In genomic region chr4:153223418-153223792, GRCh38 we compare ENCODE assay signal across 8 cellular contexts. TPM values are rescaled to one million over a fixed set of nuclear protein-coding genes. Genes with fewer than 3 reads are reported as not detected.
DNase-seq lines count a peak whose midpoint lies in the region; ATAC-seq and TF ChIP-seq lines count a peak whose summit lies in the region.

No MANE protein-coding gene starts in this region.

- peaks cover 21% of the 10 kb centered on the region for H3K4me1 ChIP-seq in psoas muscle

- no peak for TF ChIP-seq CTCF in RWPE1 (conservative IDR thresholded peaks at IDR 0.05; ENCODE audit: low read depth)
- no peak for TF ChIP-seq CTCF in fibroblast of the aortic adventitia (IDR thresholded peaks at IDR 0.05; ENCODE audit: insufficient read depth, low read length)
- no peak for TF ChIP-seq CTCF in psoas muscle (IDR thresholded peaks at IDR 0.05)

- CTCF ChIA-PET in RWPE1 (lab: Yijun Ruan, JAX) = no interaction called here

- ATAC-seq in GM19043 (IDR thresholded peaks at IDR 0.05; ENCODE audit: low read depth, unreplicated experiment) (peak; percentile 26), psoas muscle (peak in 3 of 4 donors; percentile 22 to 46 (median 24)), GM21526 (IDR thresholded peaks at IDR 0.05; ENCODE audit: low FRiP score, unreplicated experiment) (no peak)

- intact Hi-C loops in psoas muscle (cut with DNase I) = loop anchor here in 1 of 2 donors (10.0 kb wide), 1 partner anchor 211 kb away; no protein-coding TSS in a partner anchor

- WGBS in psoas muscle, 3 donors = 4 to 8% (median 5%) methylated on average over 9 of the region's 9 CpGs

- H3K27ac ChIP-seq in RWPE1 = peak overlapping the region; percentile 96
- H3K27ac ChIP-seq in psoas muscle = peak overlapping the region; percentile 93

- H3K36me3 ChIP-seq in psoas muscle (ENCODE audit: insufficient read depth in 1 of 2, low read depth in 1 of 2) = no peaks in the 10 kb centered on the region

- H3K4me3 ChIP-seq in fibroblast of the aortic adventitia (ENCODE audit: low read depth, low read length) (peak overlapping the region; percentile 79), psoas muscle (peak overlapping the region; percentile 97)

- POLR2A ChIA-PET in RWPE1 (lab: Yijun Ruan, JAX; ENCODE audit: low non-redundant PET) = no interaction called here

- peaks cover 6% of the 10 kb centered on the region for H3K9me3 ChIP-seq in psoas muscle

- no peaks in the 10 kb centered on the region for H3K27me3 ChIP-seq in psoas muscle (ENCODE audit: insufficient read depth in 3 of 3, low read length in 2 of 3)

- peak; percentile 27 for DNase-seq in RWPE1 (ENCODE audit: low spot score)
- DNase-seq in fibroblast of the aortic adventitia (ENCODE audit: low read depth) = peak; percentile 41
- no peak for DNase-seq in psoas muscle
- DNase-seq in NCI-H1105 (lab: John Stamatoyannopoulos, UW) = no peak
- DNase-seq in effector CD4-positive, alpha-beta T cell = no peak
- DNase-seq in activated CD4-positive, alpha-beta T cell treated with anti-CD3 and anti-CD28 coated beads for 48 hours = no peak

RNA-seq across cellular contexts. Expression of gene TRIM2, which starts 19.2 kb away (rescaled TPM):
- total RNA-seq in fibroblast of the aortic adventitia (ENCODE audit: low replicate concordance) = 34.6 and 78.5 TPM in 2 replicates
- total RNA-seq in psoas muscle = 1 to 10 TPM; 3.9 to 7.1 (median 5.6) TPM
- polyA plus RNA-seq in psoas muscle = 1 to 10 TPM; 1.3 to 2.2 (median 2.1) TPM

Comparison
In these comparisons a context has a peak if more than half of its experiments do, and no peak if none do; other contexts are left out.
1. DNase-seq: peak in RWPE1 (single experiment) and fibroblast of the aortic adventitia (single experiment); none in psoas muscle (0 of 2), NCI-H1105 (single experiment), effector CD4-positive, alpha-beta T cell (single experiment) and activated CD4-positive, alpha-beta T cell treated with anti-CD3 and anti-CD28 coated beads for 48 hours (single experiment).